In the genomic region with DNA sequence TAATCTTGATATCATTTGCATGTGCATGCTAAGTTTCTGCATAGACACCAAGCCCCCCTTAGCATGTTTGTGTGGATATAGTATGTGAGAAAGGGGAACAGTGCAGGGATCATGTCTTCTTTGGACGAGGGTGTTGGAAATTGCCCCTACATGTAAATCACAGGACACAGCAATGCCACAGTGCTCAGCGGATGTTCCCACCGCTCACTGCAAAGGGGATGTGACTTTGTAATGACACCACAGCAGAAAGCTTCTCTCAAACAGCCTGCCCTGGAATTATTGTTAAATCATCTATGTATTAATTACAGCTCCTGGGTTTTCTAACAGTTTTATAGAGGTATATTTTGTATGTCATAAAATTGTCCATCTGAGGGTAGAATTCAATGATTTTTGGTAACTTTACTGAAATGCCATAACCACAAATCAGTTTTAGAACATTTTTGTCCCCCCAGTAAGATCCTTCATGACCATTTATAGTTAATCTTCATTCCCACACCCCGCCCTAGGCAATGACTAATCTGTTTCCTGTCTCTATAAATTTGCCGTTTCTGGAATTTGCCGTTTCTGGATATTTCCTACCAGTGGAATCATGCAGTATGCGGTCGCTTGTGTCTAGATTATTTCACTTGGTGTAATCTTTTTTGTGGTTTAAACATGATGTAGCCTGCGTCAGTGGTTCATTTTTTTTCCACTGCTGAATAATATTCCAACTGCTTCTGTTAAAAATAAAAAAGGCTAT, we compare ENCODE assay signal across 13 cellular contexts.
A peak's percentile ranks its signal among the peaks of the same experiment; 100 is the strongest.
DNase-seq lines count a peak whose midpoint lies in the region; ATAC-seq, FAIRE-seq and TF ChIP-seq lines count a peak whose summit lies in the region.
"Had no signal": no experiment of that assay in that cellular context is flagged by ENCODE, and none has a peak within 500 bp of the region (broad histone marks: within the 10 kb centered on the region; RNA-seq: fewer than 3 reads in every experiment).

No MANE protein-coding gene starts in this region.

- H3K79me2 ChIP-seq in trophoblast cell (ENCODE audit: control insufficient read depth, insufficient read depth, low read length, poor library complexity) (no peaks in the 10 kb centered on the region), HepG2 (ENCODE audit: insufficient read depth, low read length) (no peaks in the 10 kb centered on the region)

- TF ChIP-seq EP300 in HepG2 (IDR thresholded peaks at IDR 0.05; ENCODE audit: low read depth in 2 of 2, low read length in 2 of 2) (no peak), HepG2 (CRISPR knock-in tag; IDR thresholded peaks at IDR 0.05; ENCODE audit: borderline replicate concordance) (no peak)

- no CpG with 5 or more reads among the region's 9 CpGs for WGBS in trophoblast cell (ENCODE audit: extremely low coverage, insufficient coverage, insufficient read length)
- 28% methylated on average over 9 of the region's 9 CpGs for WGBS in HepG2 (ENCODE audit: low lambda C conversion rate)

- no peak overlapping the region for H2AK5ac ChIP-seq in trophoblast cell (ENCODE audit: low read length)

- no peak overlapping the region for H4K91ac ChIP-seq in trophoblast cell (ENCODE audit: low read depth, low read length)

- H3K4me1 ChIP-seq in trophoblast cell (ENCODE audit: control insufficient read depth in 1 of 2, insufficient read depth in 2 of 2, low read length in 2 of 2) (no peaks in the 10 kb centered on the region), HepG2 (ENCODE audit: insufficient read depth, low read length) (no peaks in the 10 kb centered on the region)

- in situ Hi-C loops in HepG2 (cut with HindIII; ENCODE audit: extremely low pct_ligation_motif_present, low pct_unique_long_range_greater_than_20kb) = no loop called here

- H3K27me3 ChIP-seq in trophoblast cell (ENCODE audit: insufficient read depth, low read length) (no peaks in the 10 kb centered on the region), HepG2 (ENCODE audit: control insufficient read depth in 1 of 2, insufficient read depth in 2 of 2, low read length in 2 of 2) (no peaks in the 10 kb centered on the region)

- no peak for TF ChIP-seq CTCF in HepG2 (CRISPR knock-in tag; IDR thresholded peaks at IDR 0.05)

- no peaks in the 10 kb centered on the region for H3K79me1 ChIP-seq in trophoblast cell (ENCODE audit: low read length)

- no peak overlapping the region for H4K8ac ChIP-seq in trophoblast cell (ENCODE audit: low read depth, low read length)

- no peak overlapping the region for H3K4me2 ChIP-seq in trophoblast cell (ENCODE audit: low read length)
- H3K4me2 ChIP-seq in HepG2 (ENCODE audit: low read depth, low read length) = no peak overlapping the region

- POLR2A ChIA-PET in HepG2 (lab: Yijun Ruan, JAX) = no interaction called here

- DNase-seq in Daoy (ENCODE audit: low read depth) (peak; percentile 82), RCC 7860 (ENCODE audit: low spot score) (peak; percentile 87), epithelial cell of prostate (ENCODE audit: low read depth, low spot score) (no peak), trophoblast cell (peak; percentile 19 to 60), HepG2 (ENCODE audit: low spot score) (no peak), Kasumi-1 (lab: John Stamatoyannopoulos, UW) (no peak)
- no peak for DNase-seq in stimulated activated CD4-positive, alpha-beta T cell treated with anti-CD3 and anti-CD28 coated beads, Interleukin-12 subunit alpha, Interleukin-12 subunit beta, amount 100 ng/mL, for 4 hours
- DNase-seq: DMS 273 treated with DMSO at 0.1 percent for 48 hours; MM.1S; NCI-H446 treated with DMSO at 0.1 percent for 48 hours; stimulated activated naive CD4-positive, alpha-beta T cell treated with Interleukin-2 at 50 U/mL for 16 hours had no signal

- no peak overlapping the region for H3K23ac ChIP-seq in trophoblast cell (ENCODE audit: low read length)

- BruUV-seq in HepG2 (replicated peaks; lab: Mats Ljungman, UMichigan) = no TSS peak

- intact Hi-C loops in HepG2 (cut with micrococcal nuclease; ENCODE audit: unreplicated experiment) = no loop called here

- H2AFZ ChIP-seq in trophoblast cell (ENCODE audit: insufficient read depth, low read length, poor library complexity) (no peak overlapping the region), HepG2 (ENCODE audit: low read length) (no peak overlapping the region)

- H3K9ac ChIP-seq in trophoblast cell (ENCODE audit: low read length) = no peak overlapping the region
- no peak overlapping the region for H3K9ac ChIP-seq in HepG2 (ENCODE audit: insufficient read depth, low read depth, low read length)

- FAIRE-seq in RCC 7860 (lab: Jason Lieb, UNC) (peak; percentile 95), HepG2 (lab: Jason Lieb, UNC) (no peak)

- H3K18ac ChIP-seq in trophoblast cell (ENCODE audit: low read length) = no peak overlapping the region

- no peak for ATAC-seq in HepG2
- no peak for ATAC-seq in GM18519 (IDR thresholded peaks at IDR 0.05; ENCODE audit: low FRiP score, unreplicated experiment)
- ATAC-seq: left lobe of liver had no signal

- no peaks in the 10 kb centered on the region for H4K20me1 ChIP-seq in HepG2 (ENCODE audit: insufficient read depth, low read length)

- H2BK120ac ChIP-seq in trophoblast cell (ENCODE audit: insufficient read depth, low read length, poor library complexity) = peak overlapping the region; percentile 8

- no peak overlapping the region for H3K4ac ChIP-seq in trophoblast cell (ENCODE audit: low read depth, low read length)

- H3K36me3 ChIP-seq in trophoblast cell (ENCODE audit: control insufficient read depth in 1 of 2, insufficient read depth in 2 of 2, low read length in 2 of 2) = no peaks in the 10 kb centered on the region
- H3K36me3 ChIP-seq in HepG2 (replicated peaks in 1 of 2; ENCODE audit: control insufficient read depth in 1 of 2, insufficient read depth in 2 of 2, low read length in 2 of 2) = no peaks in the 10 kb centered on the region

- H3K9me3 ChIP-seq in trophoblast cell (ENCODE audit: insufficient read depth, low read depth, low read length) = no peaks in the 10 kb centered on the region
- H3K9me3 ChIP-seq in HepG2 (ENCODE audit: low read length) = no peaks in the 10 kb centered on the region

- no peak overlapping the region for H2BK12ac ChIP-seq in trophoblast cell (ENCODE audit: low read length)

- no peak overlapping the region for H2BK5ac ChIP-seq in trophoblast cell (ENCODE audit: low read depth, low read length, poor library complexity)

- H3K27ac ChIP-seq in epithelial cell of prostate = peak overlapping the region; percentile 79
- H3K27ac ChIP-seq in trophoblast cell (ENCODE audit: low read depth, low read length) = no peak overlapping the region
- H3K27ac ChIP-seq in HepG2 (ENCODE audit: extremely low read length, insufficient read depth, low read length) = no peak overlapping the region

- TF ChIP-seq RAD21 in HepG2 (CRISPR knock-in tag; IDR thresholded peaks at IDR 0.05) = no peak

- no peak overlapping the region for H4K12ac ChIP-seq in trophoblast cell (ENCODE audit: low read depth, low read length)

- TF ChIP-seq POLR2A in HepG2 (IDR thresholded peaks at IDR 0.05; ENCODE audit: insufficient read depth in 1 of 2, low read depth in 2 of 2, low read length in 2 of 2) = no peak

- CTCF ChIA-PET in HepG2 (lab: Yijun Ruan, JAX; ENCODE audit: low intra/inter-chr PET ratio, low total read pairs) = no interaction called here

- H3K14ac ChIP-seq in trophoblast cell (ENCODE audit: low read length) = no peak overlapping the region

- H3K4me3 ChIP-seq in trophoblast cell (ENCODE audit: low read depth, low read length) (no peak overlapping the region), HepG2 (replicated peaks in 1 of 3; ENCODE audit: insufficient read depth in 1 of 3, low read depth in 2 of 3, low read length in 3 of 3) (no peak overlapping the region)

TF ChIP-seq in HepG2, 621 proteins besides CTCF, POLR2A, EP300 and RAD21:
- TF ChIP-seq THRA (CRISPR knock-in tag; IDR thresholded peaks at IDR 0.05; ENCODE audit: borderline replicate concordance) = no peak
- TF ChIP-seq HOXA3 (CRISPR knock-in tag; IDR thresholded peaks at IDR 0.05) = no peak
- TF ChIP-seq, protein P1, sequence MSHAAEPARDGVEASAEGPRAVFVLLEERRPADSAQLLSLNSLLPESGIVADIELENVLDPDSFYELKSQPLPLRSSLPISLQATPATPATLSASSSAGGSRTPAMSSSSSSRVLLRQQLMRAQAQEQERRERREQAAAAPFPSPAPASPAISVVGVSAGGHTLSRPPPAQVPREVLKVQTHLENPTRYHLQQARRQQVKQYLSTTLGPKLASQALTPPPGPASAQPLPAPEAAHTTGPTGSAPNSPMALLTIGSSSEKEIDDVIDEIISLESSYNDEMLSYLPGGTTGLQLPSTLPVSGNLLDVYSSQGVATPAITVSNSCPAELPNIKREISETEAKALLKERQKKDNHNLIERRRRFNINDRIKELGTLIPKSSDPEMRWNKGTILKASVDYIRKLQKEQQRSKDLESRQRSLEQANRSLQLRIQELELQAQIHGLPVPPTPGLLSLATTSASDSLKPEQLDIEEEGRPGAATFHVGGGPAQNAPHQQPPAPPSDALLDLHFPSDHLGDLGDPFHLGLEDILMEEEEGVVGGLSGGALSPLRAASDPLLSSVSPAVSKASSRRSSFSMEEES (CRISPR knock-in tag; IDR thresholded peaks at IDR 0.05) = no peak
- no peak for TF ChIP-seq ZNF562 (CRISPR knock-in tag; IDR thresholded peaks at IDR 0.05; ENCODE audit: borderline replicate concordance)
- no peak for TF ChIP-seq KLF15 (CRISPR knock-in tag; IDR thresholded peaks at IDR 0.05; ENCODE audit: borderline replicate concordance)
- no peak for TF ChIP-seq ZNF607 (CRISPR knock-in tag; IDR thresholded peaks at IDR 0.05; ENCODE audit: borderline replicate concordance)
- no peak for TF ChIP-seq ZNF317 (CRISPR knock-in tag; IDR thresholded peaks at IDR 0.05)

Comparison
In these comparisons a context has a peak if more than half of its experiments do, and no peak if none do; other contexts are left out.
1. DNase-seq: peak in Daoy (single experiment), RCC 7860 (single experiment) and trophoblast cell (2 of 2); none in epithelial cell of prostate (single experiment), HepG2 (single experiment), Kasumi-1 (0 of 2) and stimulated activated CD4-positive, alpha-beta T cell treated with anti-CD3 and anti-CD28 coated beads, Interleukin-12 subunit alpha, Interleukin-12 subunit beta, amount 100 ng/mL, for 4 hours (single experiment).